In the genomic region with DNA sequence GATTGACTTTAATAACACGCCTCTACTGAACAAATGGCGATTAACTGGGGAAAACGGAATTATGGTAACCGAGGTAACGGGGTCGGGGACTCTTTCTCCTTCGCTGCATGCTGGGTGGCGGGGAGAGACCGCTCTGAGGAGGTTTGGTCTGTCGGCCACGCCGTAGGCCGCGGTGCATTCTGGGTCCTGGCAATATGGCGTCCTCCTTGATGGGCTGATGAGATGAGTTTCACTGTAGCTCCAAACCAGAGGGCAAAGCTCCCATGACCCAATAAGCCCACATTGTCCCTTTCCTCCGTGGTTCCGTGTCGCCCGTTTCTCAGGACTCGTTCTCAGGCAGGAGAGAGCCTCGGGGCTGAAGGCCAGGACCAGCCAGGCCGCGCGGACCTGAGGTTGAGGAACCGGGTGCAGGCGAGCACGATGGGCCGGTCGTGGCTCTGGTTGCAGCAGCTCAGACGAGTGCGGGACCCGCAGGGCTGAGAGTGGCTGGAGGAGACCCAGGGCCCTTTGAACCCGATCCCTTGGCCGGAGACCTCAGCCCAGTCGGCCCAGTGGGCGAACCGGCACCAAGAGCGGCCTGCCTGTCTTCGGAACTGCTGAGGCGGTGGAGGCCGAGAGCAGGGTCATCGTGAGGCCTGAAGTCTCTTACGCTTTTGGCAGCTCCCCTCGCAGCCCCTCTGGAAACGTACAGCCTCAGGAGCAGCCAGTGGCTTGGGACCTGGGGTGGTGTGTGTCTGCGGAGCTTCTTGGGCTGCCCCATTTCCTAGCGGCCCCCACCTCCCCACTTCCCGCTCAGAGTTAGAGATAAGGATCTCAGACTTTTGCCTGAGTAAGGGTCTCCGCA, we compare ENCODE assay signal across 8 cellular contexts. TPM values are rescaled to one million over a fixed set of nuclear protein-coding genes. Genes with fewer than 3 reads are reported as not detected.
A peak's percentile ranks its signal among the peaks of the same experiment; 100 is the strongest.
DNase-seq lines count a peak whose midpoint lies in the region; ATAC-seq, FAIRE-seq and TF ChIP-seq lines count a peak whose summit lies in the region.

A gene with protein sequence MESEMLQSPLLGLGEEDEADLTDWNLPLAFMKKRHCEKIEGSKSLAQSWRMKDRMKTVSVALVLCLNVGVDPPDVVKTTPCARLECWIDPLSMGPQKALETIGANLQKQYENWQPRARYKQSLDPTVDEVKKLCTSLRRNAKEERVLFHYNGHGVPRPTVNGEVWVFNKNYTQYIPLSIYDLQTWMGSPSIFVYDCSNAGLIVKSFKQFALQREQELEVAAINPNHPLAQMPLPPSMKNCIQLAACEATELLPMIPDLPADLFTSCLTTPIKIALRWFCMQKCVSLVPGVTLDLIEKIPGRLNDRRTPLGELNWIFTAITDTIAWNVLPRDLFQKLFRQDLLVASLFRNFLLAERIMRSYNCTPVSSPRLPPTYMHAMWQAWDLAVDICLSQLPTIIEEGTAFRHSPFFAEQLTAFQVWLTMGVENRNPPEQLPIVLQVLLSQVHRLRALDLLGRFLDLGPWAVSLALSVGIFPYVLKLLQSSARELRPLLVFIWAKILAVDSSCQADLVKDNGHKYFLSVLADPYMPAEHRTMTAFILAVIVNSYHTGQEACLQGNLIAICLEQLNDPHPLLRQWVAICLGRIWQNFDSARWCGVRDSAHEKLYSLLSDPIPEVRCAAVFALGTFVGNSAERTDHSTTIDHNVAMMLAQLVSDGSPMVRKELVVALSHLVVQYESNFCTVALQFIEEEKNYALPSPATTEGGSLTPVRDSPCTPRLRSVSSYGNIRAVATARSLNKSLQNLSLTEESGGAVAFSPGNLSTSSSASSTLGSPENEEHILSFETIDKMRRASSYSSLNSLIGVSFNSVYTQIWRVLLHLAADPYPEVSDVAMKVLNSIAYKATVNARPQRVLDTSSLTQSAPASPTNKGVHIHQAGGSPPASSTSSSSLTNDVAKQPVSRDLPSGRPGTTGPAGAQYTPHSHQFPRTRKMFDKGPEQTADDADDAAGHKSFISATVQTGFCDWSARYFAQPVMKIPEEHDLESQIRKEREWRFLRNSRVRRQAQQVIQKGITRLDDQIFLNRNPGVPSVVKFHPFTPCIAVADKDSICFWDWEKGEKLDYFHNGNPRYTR (N-terminal part only) (plus strand): TSS at position 184 of the 844 bp plus-strand sequence. CDS start 792 bp downstream, outside the sequence.

- intact Hi-C loops in pancreas (cut with DNase I) = no loop called here

- peaks cover 11% of the 10 kb centered on the region for H3K27me3 Mint-ChIP-seq in activated naive CD8-positive, alpha-beta T cell treated with anti-CD3 and anti-CD28 coated beads, Interleukin-2, amount 50 U/mL, for 24 hours

- H3K9me3 Mint-ChIP-seq in activated naive CD8-positive, alpha-beta T cell treated with anti-CD3 and anti-CD28 coated beads, Interleukin-2, amount 50 U/mL, for 24 hours = no peaks in the 10 kb centered on the region

- TF ChIP-seq CTCF in D721Med (IDR thresholded peaks at IDR 0.05; ENCODE audit: insufficient read depth, missing control alignments) (no peak), cardiac muscle cell (IDR thresholded peaks at IDR 0.05; ENCODE audit: low read depth, low read length) (no peak), pancreas (IDR thresholded peaks at IDR 0.05) (no peak)

- H3K4me1 ChIP-seq in cardiac muscle cell (ENCODE audit: low read depth) (peaks cover 14% of the 10 kb centered on the region), pancreas (peaks cover 7 to 19% (median 11%) of the 10 kb centered on the region in 3 donors), thymus (ENCODE audit: control insufficient read depth, insufficient read depth, low read length) (peaks cover 6% of the 10 kb centered on the region)

- FAIRE-seq in D721Med (lab: Jason Lieb, UNC) = no peak
- FAIRE-seq in H54 (lab: Jason Lieb, UNC) = peak; percentile 45
- no peak for FAIRE-seq in pancreas (lab: Jason Lieb, UNC)

- WGBS in pancreas, 2 donors = 0% methylated on average over 49 of the region's 49 CpGs
- WGBS in thymus = under 1% methylated on average over 49 of the region's 49 CpGs

- H3K27ac ChIP-seq in cardiac muscle cell = peak within 1 kb of the TSS; percentile 92
- peak within 1 kb of the TSS; percentile 6 to 57 (median 32) for H3K27ac ChIP-seq in pancreas
- peak within 1 kb of the TSS; percentile 77 for H3K27ac ChIP-seq in thymus (ENCODE audit: low read depth)

- peaks cover 8% of the 10 kb centered on the region for H3K36me3 Mint-ChIP-seq in activated naive CD8-positive, alpha-beta T cell treated with anti-CD3 and anti-CD28 coated beads, Interleukin-2, amount 50 U/mL, for 24 hours (ENCODE audit: low read depth)

- H3K36me3 ChIP-seq in cardiac muscle cell (no peaks in the 10 kb centered on the region), pancreas (no peaks in the 10 kb centered on the region), thymus (ENCODE audit: control insufficient read depth, insufficient read depth) (no peaks in the 10 kb centered on the region)

- peak within 1 kb of the TSS; percentile 97 for H3K27ac Mint-ChIP-seq in activated naive CD8-positive, alpha-beta T cell treated with anti-CD3 and anti-CD28 coated beads, Interleukin-2, amount 50 U/mL, for 24 hours

- peak; percentile 39; the same call in 1 of the 2 replicates for TF ChIP-seq POLR2A in H54 (IDR thresholded peaks at IDR 0.05; ENCODE audit: low read depth, low read length)

- H3K9me3 ChIP-seq in cardiac muscle cell (ENCODE audit: low read depth) (no peaks in the 10 kb centered on the region), pancreas (no peaks in the 10 kb centered on the region), thymus (ENCODE audit: control insufficient read depth) (no peaks in the 10 kb centered on the region)

- no peaks in the 10 kb centered on the region for H3K27me3 ChIP-seq in cardiac muscle cell
- no peaks in the 10 kb centered on the region for H3K27me3 ChIP-seq in pancreas
- H3K27me3 ChIP-seq in thymus (ENCODE audit: control insufficient read depth, insufficient read depth) = no peaks in the 10 kb centered on the region

- ATAC-seq in activated naive CD8-positive, alpha-beta T cell treated with anti-CD3 and anti-CD28 coated beads, Interleukin-2, amount 50 U/mL, for 24 hours = peak; percentile 96
- ATAC-seq in pancreas = peak; percentile 99 to 100 (median 100)

- H3K4me1 Mint-ChIP-seq in activated naive CD8-positive, alpha-beta T cell treated with anti-CD3 and anti-CD28 coated beads, Interleukin-2, amount 50 U/mL, for 24 hours = peaks cover 35% of the 10 kb centered on the region

- H3K4me3 ChIP-seq in cardiac muscle cell = peak within 1 kb of the TSS; percentile 86
- H3K4me3 ChIP-seq in pancreas = peak within 1 kb of the TSS; percentile 72 to 98 (median 88)
- peak within 1 kb of the TSS; percentile 66 for H3K4me3 ChIP-seq in thymus (ENCODE audit: low read length)

- DNase-seq in D721Med (ENCODE audit: insufficient read length, low spot score) = peak; percentile 88
- peak; percentile 86 for DNase-seq in H54 (ENCODE audit: insufficient read length, low spot score)
- peak; percentile 87 to 92 (median 90) for DNase-seq in NCI-H1417 (lab: John Stamatoyannopoulos, UW)
- peak; percentile 84 for DNase-seq in T follicular helper cell (ENCODE audit: low read depth)
- DNase-seq in activated naive CD8-positive, alpha-beta T cell treated with anti-CD3 and anti-CD28 coated beads, Interleukin-2, amount 50 U/mL, for 24 hours = peak; percentile 93
- peak; percentile 88 to 93 for DNase-seq in cardiac muscle cell (ENCODE audit: low read depth in 1 of 2, low spot score in 1 of 2)
- peak; percentile 80 to 95 (median 87) for DNase-seq in pancreas

- H3K4me3 Mint-ChIP-seq in activated naive CD8-positive, alpha-beta T cell treated with anti-CD3 and anti-CD28 coated beads, Interleukin-2, amount 50 U/mL, for 24 hours = peak within 1 kb of the TSS; percentile 93

RNA-seq across cellular contexts. Expression of the gene that starts here (rescaled TPM):
- 24.9 and 37.9 TPM in 2 replicates for total RNA-seq in cardiac muscle cell
- polyA plus RNA-seq in cardiac muscle cell = 12.5 and 13.2 TPM in 2 replicates
- 10 to 100 TPM; 10.1 to 18.9 (median 13.2) TPM for total RNA-seq in pancreas
- 10 to 100 TPM in 1 of 2 donors, 1 to 10 TPM in 1; 5.0 to 16.3 TPM for polyA plus RNA-seq in pancreas
- 8.1 TPM for polyA plus RNA-seq in thymus

Comparison
In these comparisons a context has a peak if more than half of its experiments do, and no peak if none do; other contexts are left out.
1. Peak in every context shown above with its lines: DNase-seq, ATAC-seq, H3K4me3 ChIP-seq and H3K27ac ChIP-seq.
2. H3K27ac ChIP-seq: peak in every context shown above with its lines; median percentile 92 in cardiac muscle cell; 77 in thymus; 32 in pancreas.